In genomic region chr6:127190552-127190951, GRCh38 we compare ENCODE assay signal across 8 cellular contexts.
DNase-seq lines count a peak whose midpoint lies in the region; ATAC-seq, FAIRE-seq and TF ChIP-seq lines count a peak whose summit lies in the region.

No MANE protein-coding gene starts in this region.

- peak in 1 of 2 donors; percentile 42 for ATAC-seq in lower lobe of right lung
- no peak for ATAC-seq in GM21717 (IDR thresholded peaks at IDR 0.05; ENCODE audit: unreplicated experiment)

- intact Hi-C loops in lower lobe of right lung (cut with DNase I) = no loop called here

- H3K27ac ChIP-seq in lower lobe of right lung = no peak overlapping the region

- no peaks in the 10 kb centered on the region for H3K27me3 ChIP-seq in lower lobe of right lung (ENCODE audit: low read depth)

- H3K9me3 ChIP-seq in lower lobe of right lung = no peaks in the 10 kb centered on the region

- DNase-seq in Daoy (ENCODE audit: low read depth) (peak; percentile 26), Kasumi-1 (lab: John Stamatoyannopoulos, UW) (peak; percentile 76 to 82), lower lobe of right lung (no peak), H54 (ENCODE audit: insufficient read length, low spot score) (no peak), amygdala (lab: John Stamatoyannopoulos, UW) (no peak), T-helper 9 cell (no peak)

- H3K36me3 ChIP-seq in lower lobe of right lung = no peaks in the 10 kb centered on the region

- H3K4me1 ChIP-seq in lower lobe of right lung = peaks cover 13% of the 10 kb centered on the region

- 0 out of 2 replicates have a peak, but pooled peaks have one; percentile 17 for TF ChIP-seq CTCF in WI38 (IDR thresholded peaks at IDR 0.05; ENCODE audit: low read depth, low read length)
- TF ChIP-seq CTCF in lower lobe of right lung (IDR thresholded peaks at IDR 0.05) = peak; percentile 51

- H3K4me3 ChIP-seq in WI38 (ENCODE audit: low read depth, low read length) (no peak overlapping the region), lower lobe of right lung (no peak overlapping the region)

- FAIRE-seq in H54 (lab: Jason Lieb, UNC) = no peak

- TF ChIP-seq POLR2A in H54 (IDR thresholded peaks at IDR 0.05; ENCODE audit: low read depth, low read length) = no peak

Comparison
In these comparisons a context has a peak if more than half of its experiments do, and no peak if none do; other contexts are left out.
1. DNase-seq: peak in Daoy (single experiment) and Kasumi-1 (2 of 2); none in lower lobe of right lung (single experiment), H54 (single experiment), amygdala (0 of 56) and T-helper 9 cell (single experiment).